27 cellular contexts compared by ENCODE assay signal in the genomic region with DNA sequence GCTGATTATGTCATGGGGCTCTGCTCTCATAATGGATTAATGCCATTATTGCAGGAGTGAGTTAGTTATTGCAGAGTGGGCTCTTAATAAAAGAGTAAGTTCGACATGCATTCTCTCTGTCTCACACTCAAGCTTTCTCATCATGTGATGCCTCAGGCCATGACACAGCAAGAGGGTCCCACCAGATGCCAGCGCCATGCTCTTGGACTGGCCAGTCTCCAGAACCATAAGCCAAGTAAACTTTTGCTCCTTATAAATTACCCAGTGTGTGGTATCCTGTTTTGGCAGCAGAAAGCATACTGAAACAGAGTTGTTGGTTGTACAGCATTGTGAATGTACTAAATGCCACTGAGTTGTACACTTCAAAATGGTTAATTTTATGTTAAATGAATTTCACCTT.
"Had no signal": no experiment of that assay in that cellular context is flagged by ENCODE, and none has a peak within 500 bp of the region (broad histone marks: within the 10 kb centered on the region; RNA-seq: fewer than 3 reads in every experiment).

No MANE protein-coding gene starts in this region.

- DNase-seq: activated CD4-positive, alpha-beta T cell treated with anti-CD3 and anti-CD28 coated beads for 4 hours; activated CD4-positive, alpha-beta T cell treated with anti-CD3 and anti-CD28 coated beads, Interleukin-2, amount 50 U/mL, for 4 hours; activated effector memory CD4-positive, alpha-beta T cell treated with Interleukin-2 at 50 U/mL for 16 hours; activated naive CD4-positive, alpha-beta T cell treated with anti-CD3 and anti-CD28 coated beads for 36 hours; activated naive CD8-positive, alpha-beta T cell treated with anti-CD3 and anti-CD28 coated beads, Interleukin-2, amount 10 ng/mL, durations not matched to agents 7 days and 5 days; activated T-cell treated with anti-CD3 and anti-CD28 coated beads for 4 hours; activated T-cell treated with anti-CD3 and anti-CD28 coated beads, Interleukin-2, amount 50 U/mL, for 72 hours; dermis blood vessel endothelial cell; effector CD4-positive, alpha-beta T cell; esophagus squamous epithelium; islet precursor cell; left ventricle myocardium inferior; mesendoderm; mucosa of descending colon; right cardiac atrium; spleen; stimulated activated naive CD4-positive, alpha-beta T cell treated with Interleukin-2 at 50 U/mL for 16 hours; T-helper 9 cell had no signal

- H3K27me3 ChIP-seq: ascending aorta, esophagus squamous epithelium, gastroesophageal sphincter, hepatocyte, spleen, tibial nerve had no signal

- ATAC-seq: activated T-cell treated with anti-CD3 and anti-CD28 coated beads, Interleukin-2, amount 50 U/mL, for 72 hours; gastroesophageal sphincter; mucosa of descending colon; natural killer cell treated with Interleukin-12 subunit alpha and Interleukin-12 subunit beta and Interleukin-15 and Interleukin-18, amount 100 ng/mL, for 72 hours; right cardiac atrium had no signal

- H3K4me3 ChIP-seq: ascending aorta, esophagus squamous epithelium, gastroesophageal sphincter, hepatocyte, left ventricle myocardium inferior, lung, mucosa of descending colon, spleen, tibial nerve had no signal

- H3K36me3 ChIP-seq: ascending aorta, esophagus squamous epithelium, gastroesophageal sphincter, left ventricle myocardium inferior, spleen, tibial nerve had no signal

- H3K9me3 Mint-ChIP-seq: activated naive CD4-positive, alpha-beta T cell treated with anti-CD3 and anti-CD28 coated beads for 36 hours; activated naive CD8-positive, alpha-beta T cell treated with anti-CD3 and anti-CD28 coated beads, Interleukin-2, amount 10 ng/mL, durations not matched to agents 7 days and 5 days; activated T-cell treated with anti-CD3 and anti-CD28 coated beads, Interleukin-2, amount 50 U/mL, for 72 hours; central memory CD8-positive, alpha-beta T cell; natural killer cell treated with Interleukin-12 subunit alpha and Interleukin-12 subunit beta and Interleukin-15 and Interleukin-18, amount 100 ng/mL, for 72 hours had no signal

- H3K27ac Mint-ChIP-seq: activated naive CD4-positive, alpha-beta T cell treated with anti-CD3 and anti-CD28 coated beads for 36 hours; activated naive CD8-positive, alpha-beta T cell treated with anti-CD3 and anti-CD28 coated beads, Interleukin-2, amount 10 ng/mL, durations not matched to agents 7 days and 5 days; activated T-cell treated with anti-CD3 and anti-CD28 coated beads, Interleukin-2, amount 50 U/mL, for 72 hours; natural killer cell treated with Interleukin-12 subunit alpha and Interleukin-12 subunit beta and Interleukin-15 and Interleukin-18, amount 100 ng/mL, for 72 hours had no signal

- H3K4me1 Mint-ChIP-seq: activated naive CD8-positive, alpha-beta T cell treated with anti-CD3 and anti-CD28 coated beads, Interleukin-2, amount 10 ng/mL, durations not matched to agents 7 days and 5 days; central memory CD8-positive, alpha-beta T cell had no signal

- H3K27me3 Mint-ChIP-seq: central memory CD8-positive, alpha-beta T cell had no signal

- H3K9me3 ChIP-seq: ascending aorta, esophagus squamous epithelium, gastroesophageal sphincter, left ventricle myocardium inferior, mucosa of descending colon, spleen, tibial nerve had no signal

- H3K4me1 ChIP-seq: ascending aorta, esophagus squamous epithelium, gastroesophageal sphincter, left ventricle myocardium inferior, tibial nerve had no signal

- H3K36me3 Mint-ChIP-seq: activated naive CD8-positive, alpha-beta T cell treated with anti-CD3 and anti-CD28 coated beads, Interleukin-2, amount 10 ng/mL, durations not matched to agents 7 days and 5 days; natural killer cell treated with Interleukin-12 subunit alpha and Interleukin-12 subunit beta and Interleukin-15 and Interleukin-18, amount 100 ng/mL, for 72 hours had no signal

- H3K27ac ChIP-seq: ascending aorta, epithelial cell of prostate, esophagus squamous epithelium, gastroesophageal sphincter, hepatocyte, left ventricle myocardium inferior, spleen, tibial nerve, VCaP had no signal

- H3K4me3 Mint-ChIP-seq: activated naive CD4-positive, alpha-beta T cell treated with anti-CD3 and anti-CD28 coated beads for 36 hours; activated naive CD8-positive, alpha-beta T cell treated with anti-CD3 and anti-CD28 coated beads, Interleukin-2, amount 10 ng/mL, durations not matched to agents 7 days and 5 days; activated T-cell treated with anti-CD3 and anti-CD28 coated beads, Interleukin-2, amount 50 U/mL, for 72 hours; central memory CD8-positive, alpha-beta T cell; natural killer cell treated with Interleukin-12 subunit alpha and Interleukin-12 subunit beta and Interleukin-15 and Interleukin-18, amount 100 ng/mL, for 72 hours had no signal
